ENCODE assay signal across 15 cellular contexts in genomic region chr2:47696478-47696831, GRCh38.
"Had no signal": no experiment of that assay in that cellular context is flagged by ENCODE, and none has a peak within 500 bp of the region (broad histone marks: within the 10 kb centered on the region; RNA-seq: fewer than 3 reads in every experiment).

No MANE protein-coding gene starts in this region.

- H3K9me3 Mint-ChIP-seq: activated CD4-positive, alpha-beta memory T cell treated with anti-CD3 and anti-CD28 coated beads for 36 hours; effector memory CD8-positive, alpha-beta T cell; mesothelial cell of epicardium; natural killer cell treated with Interleukin-12 subunit alpha and Interleukin-12 subunit beta and Interleukin-15 and Interleukin-18, amount 100 ng/mL, for 72 hours; stimulated activated effector memory CD8-positive, alpha-beta T cell treated with anti-CD3 and anti-CD28 coated beads, Interleukin-12 subunit alpha, Interleukin-12 subunit beta, amount 100 ng/mL, for 72 hours had no signal

- H3K4me1 Mint-ChIP-seq: stimulated activated effector memory CD8-positive, alpha-beta T cell treated with anti-CD3 and anti-CD28 coated beads, Interleukin-12 subunit alpha, Interleukin-12 subunit beta, amount 100 ng/mL, for 72 hours had no signal

- DNase-seq: activated CD4-positive, alpha-beta memory T cell treated with anti-CD3 and anti-CD28 coated beads for 36 hours; activated CD4-positive, alpha-beta T cell treated with anti-CD3 and anti-CD28 coated beads for 4 hours; activated T-cell treated with anti-CD3 and anti-CD28 coated beads for 4 hours; amniotic stem cell; dermis blood vessel endothelial cell; effector memory CD8-positive, alpha-beta T cell; left colon; lower lobe of right lung; stimulated activated CD4-positive, alpha-beta T cell treated with anti-CD3 and anti-CD28 coated beads, Interleukin-4, amount 100 ng/mL, for 24 hours; T-helper 2 cell had no signal

- H3K4me3 ChIP-seq: lower lobe of right lung, sigmoid colon had no signal

- H3K27ac Mint-ChIP-seq: activated CD4-positive, alpha-beta memory T cell treated with anti-CD3 and anti-CD28 coated beads for 36 hours; activated naive CD8-positive, alpha-beta T cell; effector memory CD8-positive, alpha-beta T cell; natural killer cell treated with Interleukin-12 subunit alpha and Interleukin-12 subunit beta and Interleukin-15 and Interleukin-18, amount 100 ng/mL, for 72 hours; stimulated activated effector memory CD8-positive, alpha-beta T cell treated with anti-CD3 and anti-CD28 coated beads, Interleukin-12 subunit alpha, Interleukin-12 subunit beta, amount 100 ng/mL, for 72 hours had no signal

- H3K4me3 Mint-ChIP-seq: activated CD4-positive, alpha-beta memory T cell treated with anti-CD3 and anti-CD28 coated beads for 36 hours; activated naive CD8-positive, alpha-beta T cell; effector memory CD8-positive, alpha-beta T cell; mesothelial cell of epicardium; natural killer cell treated with Interleukin-12 subunit alpha and Interleukin-12 subunit beta and Interleukin-15 and Interleukin-18, amount 100 ng/mL, for 72 hours; stimulated activated effector memory CD8-positive, alpha-beta T cell treated with anti-CD3 and anti-CD28 coated beads, Interleukin-12 subunit alpha, Interleukin-12 subunit beta, amount 100 ng/mL, for 72 hours had no signal

- ATAC-seq: effector memory CD8-positive, alpha-beta T cell; left colon; lower lobe of right lung; natural killer cell treated with Interleukin-12 subunit alpha and Interleukin-12 subunit beta and Interleukin-15 and Interleukin-18, amount 100 ng/mL, for 72 hours; stimulated activated effector memory CD8-positive, alpha-beta T cell treated with anti-CD3 and anti-CD28 coated beads, Interleukin-12 subunit alpha, Interleukin-12 subunit beta, amount 100 ng/mL, for 72 hours had no signal

- H3K9me3 ChIP-seq: lower lobe of right lung, sigmoid colon had no signal

- H3K36me3 ChIP-seq: lower lobe of right lung, sigmoid colon had no signal

- H3K4me1 ChIP-seq: lower lobe of right lung, sigmoid colon had no signal

- H3K27me3 ChIP-seq: sigmoid colon had no signal

- H3K27ac ChIP-seq: lower lobe of right lung, sigmoid colon had no signal

- H3K36me3 Mint-ChIP-seq: activated CD4-positive, alpha-beta memory T cell treated with anti-CD3 and anti-CD28 coated beads for 36 hours; activated naive CD8-positive, alpha-beta T cell; mesothelial cell of epicardium; natural killer cell treated with Interleukin-12 subunit alpha and Interleukin-12 subunit beta and Interleukin-15 and Interleukin-18, amount 100 ng/mL, for 72 hours; stimulated activated effector memory CD8-positive, alpha-beta T cell treated with anti-CD3 and anti-CD28 coated beads, Interleukin-12 subunit alpha, Interleukin-12 subunit beta, amount 100 ng/mL, for 72 hours had no signal
